Comparison of ENCODE assay signal across 21 cellular contexts in the genomic region with DNA sequence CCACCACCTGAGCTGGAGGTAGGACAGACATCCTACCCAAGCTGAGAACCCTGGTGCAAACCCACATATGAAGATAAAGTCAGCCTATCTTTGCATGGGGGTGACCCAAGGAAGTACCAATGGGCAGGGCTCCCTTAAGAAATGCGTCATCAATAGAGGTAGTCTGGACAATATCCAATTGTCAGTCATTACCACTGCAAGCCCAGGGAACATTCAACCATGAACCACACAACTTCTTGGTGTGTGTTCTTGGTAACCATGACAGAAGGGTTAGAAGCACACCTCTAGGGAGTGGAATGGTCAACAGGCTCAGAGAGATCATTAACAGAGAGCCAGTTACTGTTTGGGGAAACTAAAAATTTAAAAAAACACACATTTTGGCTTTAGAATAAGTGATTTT. TPM values are rescaled to one million over a fixed set of nuclear protein-coding genes. Genes with fewer than 3 reads are reported as not detected.
DNase-seq lines count a peak whose midpoint lies in the region; ATAC-seq and TF ChIP-seq lines count a peak whose summit lies in the region.
"Had no signal": no experiment of that assay in that cellular context is flagged by ENCODE, and none has a peak within 500 bp of the region (broad histone marks: within the 10 kb centered on the region; RNA-seq: fewer than 3 reads in every experiment).

No MANE protein-coding gene starts in this region.

- H3K4me3 Mint-ChIP-seq in endothelial cell (ENCODE audit: unreplicated experiment) = no peak overlapping the region
- H3K4me3 Mint-ChIP-seq: HFFc6 had no signal

- WGBS in smooth muscle cell (ENCODE audit: low lambda C conversion rate) = 70% methylated on average over 1 of the region's 1 CpG

- no peaks in the 10 kb centered on the region for H3K79me2 ChIP-seq in smooth muscle cell (ENCODE audit: low read depth)

- H3K4me1 Mint-ChIP-seq in endothelial cell (ENCODE audit: unreplicated experiment) = peaks cover 54% of the 10 kb centered on the region

- peaks cover 9% of the 10 kb centered on the region for H3K36me3 Mint-ChIP-seq in endothelial cell (ENCODE audit: low read depth, unreplicated experiment)

- peak overlapping the region; percentile 23 for H3K27ac ChIP-seq in smooth muscle cell (ENCODE audit: low read depth)
- H3K27ac ChIP-seq: A549 had no signal

- no peaks in the 10 kb centered on the region for H3K4me1 ChIP-seq in smooth muscle cell (ENCODE audit: low read depth)
- H3K4me1 ChIP-seq: A549 had no signal

- H3K27me3 ChIP-seq in smooth muscle cell (ENCODE audit: low read depth) = no peaks in the 10 kb centered on the region

- TF ChIP-seq CTCF in endothelial cell (IDR thresholded peaks at IDR 0.05; ENCODE audit: unreplicated experiment) (no peak), smooth muscle cell (IDR thresholded peaks at IDR 0.05; ENCODE audit: borderline replicate concordance, insufficient read depth, poor library complexity, severe bottlenecking) (no peak)

- no peaks in the 10 kb centered on the region for H3K36me3 ChIP-seq in smooth muscle cell (ENCODE audit: low read depth)
- H3K36me3 ChIP-seq: HAP-1 had no signal

- no peaks in the 10 kb centered on the region for H3K9me3 ChIP-seq in smooth muscle cell (replicated peaks; ENCODE audit: low read depth)
- H3K9me3 ChIP-seq: A549, HAP-1 had no signal

- ATAC-seq in HG02763 (IDR thresholded peaks at IDR 0.05; ENCODE audit: unreplicated experiment) = no peak
- ATAC-seq: A549 had no signal

- no peak overlapping the region for H3K4me2 ChIP-seq in smooth muscle cell
- H3K4me2 ChIP-seq: A549 had no signal

- DNase-seq in endothelial cell (ENCODE audit: low spot score) (no peak), islet precursor cell (peak; percentile 60), kidney tubule cell (ENCODE audit: low spot score) (peak; percentile 92), smooth muscle cell (lab: John Stamatoyannopoulos, UW; ENCODE audit: unreplicated experiment) (no peak), NCI-H748 treated with DMSO at 0.1 percent for 48 hours (lab: John Stamatoyannopoulos, UW) (no peak), RPMI8226 (no peak)
- DNase-seq: 8988T; ACHN; AML-193; C1 segment of cervical spinal cord; Calu3; CD4-positive, alpha-beta memory T cell; COR-L47; DMS53; DMS79 treated with DMSO at 0.1 percent for 48 hours; GF-D8; GOT3; HFFc6 had no signal

- H3K4me3 ChIP-seq in smooth muscle cell = no peak overlapping the region
- H3K4me3 ChIP-seq: A549, HAP-1 had no signal

- H3K27me3 Mint-ChIP-seq in endothelial cell (ENCODE audit: unreplicated experiment) = peaks cover 4% of the 10 kb centered on the region
- H3K27me3 Mint-ChIP-seq: CD4-positive, alpha-beta memory T cell had no signal

- no peaks in the 10 kb centered on the region for H4K20me1 ChIP-seq in smooth muscle cell (ENCODE audit: low read depth)

- no peak overlapping the region for H2AFZ ChIP-seq in smooth muscle cell (ENCODE audit: low read depth)

- H3K9me3 Mint-ChIP-seq in endothelial cell (ENCODE audit: unreplicated experiment) = no peaks in the 10 kb centered on the region
- H3K9me3 Mint-ChIP-seq: CD4-positive, alpha-beta memory T cell; HFFc6 had no signal

- H3K9ac ChIP-seq in smooth muscle cell (ENCODE audit: low read depth) = no peak overlapping the region

- no peaks in the 10 kb centered on the region for H3F3A ChIP-seq in smooth muscle cell (ENCODE audit: low read depth)

- H3K27ac Mint-ChIP-seq in endothelial cell (ENCODE audit: unreplicated experiment) = peak overlapping the region; percentile 52
- H3K27ac Mint-ChIP-seq: HFFc6 had no signal

RNA-seq across cellular contexts. Expression of gene DOCK9, which starts 34.7 kb away (rescaled TPM):
- total RNA-seq in endothelial cell (ENCODE audit: unreplicated experiment) (339 TPM), smooth muscle cell (25.1 and 42.0 TPM in 2 replicates)
- polyA plus RNA-seq in smooth muscle cell = 5.7 and 19.5 TPM in 2 replicates

Comparison
In these comparisons a context has a peak if more than half of its experiments do, and no peak if none do; other contexts are left out.
1. DNase-seq: peak in islet precursor cell (single experiment) and kidney tubule cell (single experiment); none in endothelial cell (single experiment), smooth muscle cell (single experiment), NCI-H748 treated with DMSO at 0.1 percent for 48 hours (single experiment) and RPMI8226 (single experiment).